ENCODE assay signal across 30 cellular contexts in the genomic region with DNA sequence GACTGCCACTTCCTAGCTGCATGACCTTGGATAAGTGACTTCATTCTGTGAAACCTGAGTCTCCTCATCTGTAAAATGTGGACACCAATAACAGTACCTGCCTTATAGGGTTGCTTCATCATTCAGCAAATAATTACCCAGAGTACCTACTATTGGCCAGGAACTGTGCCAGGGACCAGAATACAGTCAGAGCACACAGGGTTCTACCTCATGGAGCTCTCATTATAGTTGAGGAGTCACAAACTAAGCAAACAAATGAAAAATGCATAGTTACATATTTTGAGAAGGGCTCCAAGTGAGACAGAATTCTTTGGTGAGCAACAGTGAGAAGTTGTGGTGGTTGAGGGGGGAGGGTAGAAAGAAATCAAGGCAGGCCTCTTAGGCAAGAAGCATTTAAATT.
DNase-seq lines count a peak whose midpoint lies in the region; ATAC-seq, FAIRE-seq and TF ChIP-seq lines count a peak whose summit lies in the region.
"Had no signal": no experiment of that assay in that cellular context is flagged by ENCODE, and none has a peak within 500 bp of the region (broad histone marks: within the 10 kb centered on the region; RNA-seq: fewer than 3 reads in every experiment).

No MANE protein-coding gene starts in this region.

- no peak for FAIRE-seq in HepG2 (lab: Jason Lieb, UNC)
- FAIRE-seq: K562 had no signal

- no peaks in the 10 kb centered on the region for H4K20me1 ChIP-seq in HepG2 (ENCODE audit: insufficient read depth, low read length)

- POLR2A ChIA-PET in HepG2 (lab: Yijun Ruan, JAX) = no interaction called here

- H3K9me3 ChIP-seq in HepG2 (ENCODE audit: low read length) = no peaks in the 10 kb centered on the region
- H3K9me3 ChIP-seq in right lobe of liver = no peaks in the 10 kb centered on the region
- H3K9me3 ChIP-seq: HAP-1, thoracic aorta, vagina had no signal

- no peak overlapping the region for H3K27ac ChIP-seq in HepG2 (ENCODE audit: extremely low read length, insufficient read depth, low read length)
- H3K27ac ChIP-seq in right lobe of liver = no peak overlapping the region
- H3K27ac ChIP-seq in brain microvascular endothelial cell = no peak overlapping the region
- H3K27ac ChIP-seq: heart left ventricle, RWPE1, SK-N-MC, skin epidermis, thoracic aorta, vagina had no signal

- no peak overlapping the region for H3K9ac ChIP-seq in HepG2 (ENCODE audit: insufficient read depth, low read depth, low read length)

- no TSS peak for BruUV-seq in HepG2 (replicated peaks; lab: Mats Ljungman, UMichigan)

- TF ChIP-seq CTCF in HepG2 (CRISPR knock-in tag; IDR thresholded peaks at IDR 0.05) (no peak), right lobe of liver (IDR thresholded peaks at IDR 0.05) (no peak), brain microvascular endothelial cell (IDR thresholded peaks at IDR 0.05; ENCODE audit: low read depth, low read length, missing control alignments) (no peak)

- in situ Hi-C loops in HepG2 (cut with HindIII; ENCODE audit: extremely low pct_ligation_motif_present, low pct_unique_long_range_greater_than_20kb) = no loop called here
- in situ Hi-C loops in brain microvascular endothelial cell (cut with HindIII; ENCODE audit: low pct_ligation_motif_present, low sequenced_read_pairs) = no loop called here

- TF ChIP-seq POLR2A in HepG2 (IDR thresholded peaks at IDR 0.05; ENCODE audit: insufficient read depth in 1 of 2, low read depth in 2 of 2, low read length in 2 of 2) (no peak), right lobe of liver (IDR thresholded peaks at IDR 0.05) (no peak)

- TF ChIP-seq RAD21 in HepG2 (CRISPR knock-in tag; IDR thresholded peaks at IDR 0.05) = no peak

- intact Hi-C loops in HepG2 (cut with micrococcal nuclease; ENCODE audit: unreplicated experiment) (no loop called here), right lobe of liver (cut with DNase I) (no loop called here)

- no peak overlapping the region for H3K4me2 ChIP-seq in HepG2 (ENCODE audit: low read depth, low read length)

- no peak overlapping the region for H2AFZ ChIP-seq in HepG2 (ENCODE audit: low read length)

- H3K4me1 ChIP-seq in HepG2 (ENCODE audit: insufficient read depth, low read length) = no peaks in the 10 kb centered on the region
- no peaks in the 10 kb centered on the region for H3K4me1 ChIP-seq in right lobe of liver
- H3K4me1 ChIP-seq: HAP-1, heart left ventricle had no signal

- CTCF ChIA-PET in HepG2 (lab: Yijun Ruan, JAX; ENCODE audit: low intra/inter-chr PET ratio, low total read pairs) = no interaction called here

- ATAC-seq in HepG2 (no peak), right lobe of liver (no peak)
- ATAC-seq: CD8-positive, alpha-beta T cell; heart left ventricle; K562; left cardiac atrium; naive thymus-derived CD8-positive, alpha-beta T cell; stimulated activated naive CD8-positive, alpha-beta T cell treated with anti-CD3 and anti-CD28 coated beads, Interleukin-15, Interleukin-2, amounts not matched to agents 100 U/mL and 50 U/mL, for 24 hours had no signal

- no peaks in the 10 kb centered on the region for H3K27me3 ChIP-seq in HepG2 (ENCODE audit: control insufficient read depth in 1 of 2, insufficient read depth in 2 of 2, low read length in 2 of 2)
- no peaks in the 10 kb centered on the region for H3K27me3 ChIP-seq in right lobe of liver
- H3K27me3 ChIP-seq in brain microvascular endothelial cell (replicated peaks) = no peaks in the 10 kb centered on the region
- H3K27me3 ChIP-seq: vagina had no signal

- no peak overlapping the region for H3K4me3 ChIP-seq in HepG2 (replicated peaks in 1 of 3; ENCODE audit: insufficient read depth in 1 of 3, low read depth in 2 of 3, low read length in 3 of 3)
- H3K4me3 ChIP-seq in right lobe of liver = no peak overlapping the region
- no peak overlapping the region for H3K4me3 ChIP-seq in brain microvascular endothelial cell (ENCODE audit: low read depth, low read length)
- H3K4me3 ChIP-seq: HAP-1, heart left ventricle, K562, SK-N-MC, skin epidermis, thoracic aorta, vagina had no signal

- H3K36me3 ChIP-seq in HepG2 (replicated peaks in 1 of 2; ENCODE audit: control insufficient read depth in 1 of 2, insufficient read depth in 2 of 2, low read length in 2 of 2) (no peaks in the 10 kb centered on the region), right lobe of liver (no peaks in the 10 kb centered on the region), brain microvascular endothelial cell (replicated peaks) (no peaks in the 10 kb centered on the region)
- H3K36me3 ChIP-seq: HAP-1, heart left ventricle, thoracic aorta, vagina had no signal

- no peaks in the 10 kb centered on the region for H3K79me2 ChIP-seq in HepG2 (ENCODE audit: insufficient read depth, low read length)

- TF ChIP-seq EP300 in HepG2 (IDR thresholded peaks at IDR 0.05; ENCODE audit: low read depth in 2 of 2, low read length in 2 of 2) = no peak
- no peak for TF ChIP-seq EP300 in HepG2 (CRISPR knock-in tag; IDR thresholded peaks at IDR 0.05; ENCODE audit: borderline replicate concordance)

- DNase-seq in HepG2 (ENCODE audit: low spot score) = peak; percentile 22
- no peak for DNase-seq in right lobe of liver
- peak; percentile 20 for DNase-seq in brain microvascular endothelial cell
- peak; percentile 40 for DNase-seq in kidney glomerular epithelial cell (lab: John Stamatoyannopoulos, UW)
- no peak for DNase-seq in NCI-H1930 (lab: John Stamatoyannopoulos, UW)
- DNase-seq in medulla oblongata (ENCODE audit: extremely low spot score) = no peak
- no peak for DNase-seq in AML-193 (lab: John Stamatoyannopoulos, UW)
- DNase-seq in nucleus accumbens (lab: John Stamatoyannopoulos, UW) = no peak
- DNase-seq: activated CD4-positive, alpha-beta memory T cell treated with anti-CD3 and anti-CD28 coated beads, Interleukin-2, amount 10 ng/mL, durations not matched to agents 7 days and 5 days; activated CD4-positive, alpha-beta T cell treated with anti-CD3 and anti-CD28 coated beads for 1 hour; activated CD8-positive, alpha-beta memory T cell treated with anti-CD3 and anti-CD28 coated beads, Interleukin-2, amount 50 U/mL, for 48 hours; anterior cingulate cortex; CD8-positive, alpha-beta T cell; DMS153; GDM1; heart left ventricle; left cardiac atrium; midbrain; naive thymus-derived CD8-positive, alpha-beta T cell; NCI-H1105; NCI-H2081; NCI-H345; stimulated activated naive CD8-positive, alpha-beta T cell treated with anti-CD3 and anti-CD28 coated beads, Interleukin-15, Interleukin-2, amounts not matched to agents 100 U/mL and 50 U/mL, for 24 hours had no signal

TF ChIP-seq in HepG2, 621 proteins besides CTCF, POLR2A, EP300 and RAD21 (continues in another document):
- no peak for TF ChIP-seq ZBTB2 (CRISPR knock-in tag; IDR thresholded peaks at IDR 0.05; ENCODE audit: low read depth)
- no peak for TF ChIP-seq MTF2 (CRISPR knock-in tag; IDR thresholded peaks at IDR 0.05; ENCODE audit: borderline replicate concordance)
- no peak for TF ChIP-seq ZNF12 (CRISPR knock-in tag; IDR thresholded peaks at IDR 0.05)
- TF ChIP-seq, protein P1, sequence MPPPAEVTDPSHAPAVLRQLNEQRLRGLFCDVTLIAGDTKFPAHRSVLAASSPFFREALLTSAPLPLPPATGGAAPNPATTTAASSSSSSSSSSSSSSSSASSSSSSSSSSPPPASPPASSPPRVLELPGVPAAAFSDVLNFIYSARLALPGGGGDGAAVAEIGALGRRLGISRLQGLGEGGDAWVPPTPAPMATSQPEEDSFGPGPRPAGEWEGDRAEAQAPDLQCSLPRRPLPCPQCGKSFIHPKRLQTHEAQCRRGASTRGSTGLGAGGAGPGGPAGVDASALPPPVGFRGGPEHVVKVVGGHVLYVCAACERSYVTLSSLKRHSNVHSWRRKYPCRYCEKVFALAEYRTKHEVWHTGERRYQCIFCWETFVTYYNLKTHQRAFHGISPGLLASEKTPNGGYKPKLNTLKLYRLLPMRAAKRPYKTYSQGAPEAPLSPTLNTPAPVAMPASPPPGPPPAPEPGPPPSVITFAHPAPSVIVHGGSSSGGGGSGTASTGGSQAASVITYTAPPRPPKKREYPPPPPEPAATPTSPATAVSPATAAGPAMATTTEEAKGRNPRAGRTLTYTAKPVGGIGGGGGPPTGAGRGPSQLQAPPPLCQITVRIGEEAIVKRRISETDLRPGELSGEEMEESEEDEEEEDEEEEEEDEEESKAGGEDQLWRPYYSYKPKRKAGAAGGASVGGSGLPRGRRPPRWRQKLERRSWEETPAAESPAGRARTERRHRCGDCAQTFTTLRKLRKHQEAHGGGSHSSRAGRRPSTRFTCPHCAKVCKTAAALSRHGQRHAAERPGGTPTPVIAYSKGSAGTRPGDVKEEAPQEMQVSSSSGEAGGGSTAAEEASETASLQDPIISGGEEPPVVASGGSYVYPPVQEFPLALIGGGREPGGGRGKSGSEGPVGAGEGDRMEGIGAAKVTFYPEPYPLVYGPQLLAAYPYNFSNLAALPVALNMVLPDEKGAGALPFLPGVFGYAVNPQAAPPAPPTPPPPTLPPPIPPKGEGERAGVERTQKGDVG (CRISPR knock-in tag; IDR thresholded peaks at IDR 0.05; ENCODE audit: borderline replicate concordance) = no peak
- no peak for TF ChIP-seq ZNF343 (CRISPR knock-in tag; IDR thresholded peaks at IDR 0.05)
- TF ChIP-seq MATR3 (CRISPR knock-in tag; IDR thresholded peaks at IDR 0.05) = no peak
- TF ChIP-seq ZNF468 (CRISPR knock-in tag; IDR thresholded peaks at IDR 0.05) = no peak
- no peak for TF ChIP-seq ZNF772 (CRISPR knock-in tag; IDR thresholded peaks at IDR 0.05)
- TF ChIP-seq ZNF749 (CRISPR knock-in tag; IDR thresholded peaks at IDR 0.05; ENCODE audit: borderline replicate concordance) = no peak
- TF ChIP-seq U2AF2 (IDR thresholded peaks at IDR 0.05; ENCODE audit: low read depth, low read length) = no peak
- no peak for TF ChIP-seq CREM (IDR thresholded peaks at IDR 0.05)
- TF ChIP-seq CREM (CRISPR knock-in tag; IDR thresholded peaks at IDR 0.05) = no peak
- TF ChIP-seq, protein P2, sequence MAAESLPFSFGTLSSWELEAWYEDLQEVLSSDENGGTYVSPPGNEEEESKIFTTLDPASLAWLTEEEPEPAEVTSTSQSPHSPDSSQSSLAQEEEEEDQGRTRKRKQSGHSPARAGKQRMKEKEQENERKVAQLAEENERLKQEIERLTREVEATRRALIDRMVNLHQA (CRISPR knock-in tag; IDR thresholded peaks at IDR 0.05) = no peak
- TF ChIP-seq ZNF75D (CRISPR knock-in tag; IDR thresholded peaks at IDR 0.05; ENCODE audit: borderline replicate concordance) = no peak
- TF ChIP-seq TP53 (CRISPR knock-in tag; conservative IDR thresholded peaks at IDR 0.05) = no peak

Comparison
In these comparisons a context has a peak if more than half of its experiments do, and no peak if none do; other contexts are left out.
1. DNase-seq: peak in HepG2 (single experiment), brain microvascular endothelial cell (single experiment) and kidney glomerular epithelial cell (single experiment); none in right lobe of liver (0 of 3), NCI-H1930 (0 of 2), medulla oblongata (single experiment), AML-193 (0 of 2) and nucleus accumbens (0 of 56).